10 cellular contexts compared by ENCODE assay signal in genomic region chr18:55096261-55097026, GRCh38.
DNase-seq lines count a peak whose midpoint lies in the region; ATAC-seq and TF ChIP-seq lines count a peak whose summit lies in the region.
"Had no signal": no experiment of that assay in that cellular context is flagged by ENCODE, and none has a peak within 500 bp of the region (broad histone marks: within the 10 kb centered on the region; RNA-seq: fewer than 3 reads in every experiment).

No MANE protein-coding gene starts in this region.

- no peak overlapping the region for H3K4me3 ChIP-seq in fibroblast of villous mesenchyme (ENCODE audit: low read depth, low read length)
- H3K4me3 ChIP-seq in psoas muscle = no peak overlapping the region
- H3K4me3 ChIP-seq: BLaER1 treated with 17β-estradiol and CSF1 and Interleukin-3, amounts not matched to agents 10 nM and 100 nM had no signal

- DNase-seq in NCI-H1105 treated with DMSO at 0.1 percent for 48 hours (lab: John Stamatoyannopoulos, UW) = peak; percentile 3
- DNase-seq in NCI-H1105 (lab: John Stamatoyannopoulos, UW) = no peak
- DNase-seq in RPMI8226 = peak; percentile 44
- peak; percentile 64 for DNase-seq in fibroblast of villous mesenchyme (ENCODE audit: low read depth)
- peak in 1 of 2 donors; percentile 53 for DNase-seq in psoas muscle
- no peak for DNase-seq in NCI-H187 (lab: John Stamatoyannopoulos, UW)
- DNase-seq in stimulated activated naive CD4-positive, alpha-beta T cell treated with Interleukin-2 at 50 U/mL for 16 hours (lab: John Stamatoyannopoulos, UW) = no peak
- DNase-seq: activated naive CD8-positive, alpha-beta T cell treated with anti-CD3 and anti-CD28 coated beads, Interleukin-2, amount 10 ng/mL, durations not matched to agents 7 days and 5 days had no signal

- no peaks in the 10 kb centered on the region for H3K27me3 ChIP-seq in psoas muscle (ENCODE audit: insufficient read depth in 3 of 3, low read length in 2 of 3)
- H3K27me3 ChIP-seq: BLaER1 treated with 17β-estradiol and CSF1 and Interleukin-3, amounts not matched to agents 10 nM and 100 nM had no signal

- no peaks in the 10 kb centered on the region for H3K4me1 ChIP-seq in psoas muscle

- no peak overlapping the region for H3K27ac ChIP-seq in psoas muscle
- H3K27ac ChIP-seq: BLaER1 treated with 17β-estradiol and CSF1 and Interleukin-3, amounts not matched to agents 10 nM and 100 nM had no signal

- TF ChIP-seq CTCF in fibroblast of villous mesenchyme (IDR thresholded peaks at IDR 0.05; ENCODE audit: insufficient read depth, low read depth, low read length) = peak; percentile 49
- TF ChIP-seq CTCF in psoas muscle (IDR thresholded peaks at IDR 0.05) = peak; percentile 34

- ATAC-seq in HG03159 (IDR thresholded peaks at IDR 0.05; ENCODE audit: unreplicated experiment) (peak; percentile 56), psoas muscle (peak in 3 of 4 donors; percentile 57 to 70 (median 59))

- no peaks in the 10 kb centered on the region for H3K9me3 ChIP-seq in psoas muscle
- H3K9me3 ChIP-seq: BLaER1 treated with 17β-estradiol and CSF1 and Interleukin-3, amounts not matched to agents 10 nM and 100 nM had no signal

- WGBS in psoas muscle, 3 donors = 55 to 61% (median 55%) methylated on average over 11 of the region's 11 CpGs

- intact Hi-C loops in psoas muscle (cut with DNase I) = loop anchor here in 1 of 2 donors (5.0 to 10.0 kb wide), 3 partner anchors 228 to 1481 kb away; no protein-coding TSS in a partner anchor

- no peaks in the 10 kb centered on the region for H3K36me3 ChIP-seq in psoas muscle (ENCODE audit: insufficient read depth in 1 of 2, low read depth in 1 of 2)
- H3K36me3 ChIP-seq: BLaER1 treated with 17β-estradiol and CSF1 and Interleukin-3, amounts not matched to agents 10 nM and 100 nM had no signal

Comparison
In these comparisons a context has a peak if more than half of its experiments do, and no peak if none do; other contexts are left out.
1. DNase-seq: peak in NCI-H1105 treated with DMSO at 0.1 percent for 48 hours (single experiment), RPMI8226 (single experiment) and fibroblast of villous mesenchyme (single experiment); none in NCI-H1105 (single experiment), NCI-H187 (0 of 2) and stimulated activated naive CD4-positive, alpha-beta T cell treated with Interleukin-2 at 50 U/mL for 16 hours (single experiment).